Comparison of ENCODE assay signal across 23 cellular contexts in genomic region chr2:28902584-28902983, GRCh38. TPM values are rescaled to one million over a fixed set of nuclear protein-coding genes. Genes with fewer than 3 reads are reported as not detected.
A peak's percentile ranks its signal among the peaks of the same experiment; 100 is the strongest.
DNase-seq lines count a peak whose midpoint lies in the region; ATAC-seq, FAIRE-seq and TF ChIP-seq lines count a peak whose summit lies in the region.
"Had no signal": no experiment of that assay in that cellular context is flagged by ENCODE, and none has a peak within 500 bp of the region (broad histone marks: within the 10 kb centered on the region; RNA-seq: fewer than 3 reads in every experiment).

No MANE protein-coding gene starts in this region.

- no peak for DNase-seq in activated T-cell treated with anti-CD3 and anti-CD28 coated beads, Interleukin-2, amount 50 U/mL, for 24 hours
- DNase-seq in activated T-cell treated with anti-CD3 and anti-CD28 coated beads, Interleukin-2, amount 50 U/mL, for 4 hours = no peak
- DNase-seq in HCT116 (ENCODE audit: low read depth, low spot score) (no peak), K562 (ENCODE audit: extremely low read depth in 1 of 4, low spot score in 3 of 4) (no peak), trophoblast cell (no peak), NCI-H226 (no peak), NCI-H2107 treated with DMSO at 0.1 percent for 48 hours (lab: John Stamatoyannopoulos, UW; ENCODE audit: unreplicated experiment) (no peak), GM13976 (ENCODE audit: low spot score) (no peak)
- DNase-seq: DMS153, H9, Kasumi-1, NCI-H1092 treated with DMSO at 0.1 percent for 48 hours, NCI-H1436, NCI-H187, NCI-H2081 treated with DMSO at 0.1 percent for 48 hours, NCI-H2171 treated with DMSO at 0.1 percent for 48 hours, NCI-H526, RPMI8226, SHP77, T-cell had no signal

- H3K4me1 Mint-ChIP-seq in activated T-cell treated with anti-CD3 and anti-CD28 coated beads, Interleukin-2, amount 50 U/mL, for 24 hours (ENCODE audit: low read depth) = peaks cover 74% of the 10 kb centered on the region
- H3K4me1 Mint-ChIP-seq in activated T-cell treated with anti-CD3 and anti-CD28 coated beads, Interleukin-2, amount 50 U/mL, for 4 hours (ENCODE audit: low read depth) = peaks cover 51% of the 10 kb centered on the region

- TF ChIP-seq POLR2A in HCT116 (IDR thresholded peaks at IDR 0.05; ENCODE audit: borderline replicate concordance, extremely low read depth, insufficient read depth, insufficient read length) (no peak), K562 (conservative IDR thresholded peaks at IDR 0.05) (0 out of 2 replicates have a peak, but pooled peaks have one; percentile 24)

- ATAC-seq in activated T-cell treated with anti-CD3 and anti-CD28 coated beads, Interleukin-2, amount 50 U/mL, for 4 hours = no peak
- ATAC-seq in HCT116 (0 out of 2 replicates have a peak, but pooled peaks have one; percentile 22), K562 (no peak)
- ATAC-seq: T-cell had no signal

- no peak overlapping the region for H2BK5ac ChIP-seq in trophoblast cell (ENCODE audit: low read depth, low read length, poor library complexity)

- no TSS peak for BruUV-seq in HCT116 (replicated peaks; lab: Mats Ljungman, UMichigan)
- BruUV-seq in K562 (replicated peaks; lab: Mats Ljungman, UMichigan) = no TSS peak

- intact Hi-C loops in HCT116 (cut with micrococcal nuclease) (no loop called here), K562 (cut with micrococcal nuclease) (no loop called here)

- in situ Hi-C loops in K562 (cut with MboI) = no loop called here
- in situ Hi-C loops in GM13976 (cut with MboI; ENCODE audit: low sequenced_read_pairs, unreplicated experiment) = no loop called here

- no peak for TF ChIP-seq EP300 in K562 (IDR thresholded peaks at IDR 0.05; ENCODE audit: low read length)

- 97% methylated on average over 3 of the region's 3 CpGs for WGBS in K562 (ENCODE audit: insufficient coverage, low coverage, missing lambda C conversion rate)
- WGBS in trophoblast cell (ENCODE audit: extremely low coverage, insufficient coverage, insufficient read length) = no CpG with 5 or more reads among the region's 3 CpGs

- no peak overlapping the region for H4K91ac ChIP-seq in trophoblast cell (ENCODE audit: low read depth, low read length)

- H3K27ac ChIP-seq in HCT116 (ENCODE audit: low read depth, low read length) (no peak overlapping the region), K562 (ENCODE audit: extremely low read depth, low read depth, low read length) (no peak overlapping the region), trophoblast cell (ENCODE audit: low read depth, low read length) (no peak overlapping the region)
- H3K27ac ChIP-seq: C4-2B, GM23248 had no signal

- H3K9me3 ChIP-seq in HCT116 (ENCODE audit: control insufficient read depth in 1 of 2, insufficient read depth in 1 of 2, low read depth in 1 of 2, low read length in 2 of 2) = no peaks in the 10 kb centered on the region
- no peaks in the 10 kb centered on the region for H3K9me3 ChIP-seq in K562 (replicated peaks; ENCODE audit: control insufficient read depth, insufficient read depth, low read depth, low read length)
- H3K9me3 ChIP-seq in trophoblast cell (ENCODE audit: insufficient read depth, low read depth, low read length) = no peaks in the 10 kb centered on the region

- H3K9me1 ChIP-seq in K562 (ENCODE audit: control insufficient read depth, insufficient read depth, low read length) = no peaks in the 10 kb centered on the region

- H2BK12ac ChIP-seq in trophoblast cell (ENCODE audit: low read length) = no peak overlapping the region

- H3K4ac ChIP-seq in trophoblast cell (ENCODE audit: low read depth, low read length) = peak overlapping the region; percentile 0

- H3K23ac ChIP-seq in trophoblast cell (ENCODE audit: low read length) = peak overlapping the region; percentile 42

- no peaks in the 10 kb centered on the region for H3K27me3 Mint-ChIP-seq in activated T-cell treated with anti-CD3 and anti-CD28 coated beads, Interleukin-2, amount 50 U/mL, for 24 hours
- H3K27me3 Mint-ChIP-seq in activated T-cell treated with anti-CD3 and anti-CD28 coated beads, Interleukin-2, amount 50 U/mL, for 4 hours (ENCODE audit: low read depth) = no peaks in the 10 kb centered on the region
- H3K27me3 Mint-ChIP-seq: B cell, T-cell had no signal

- TF ChIP-seq RAD21 in HCT116 (IDR thresholded peaks at IDR 0.05; ENCODE audit: low read depth) = no peak
- no peak for TF ChIP-seq RAD21 in K562 (CRISPR knock-in tag; conservative IDR thresholded peaks at IDR 0.05 in 1 of 2, IDR thresholded peaks at IDR 0.05 in 1 of 2)

- H3K9me3 Mint-ChIP-seq in activated T-cell treated with anti-CD3 and anti-CD28 coated beads, Interleukin-2, amount 50 U/mL, for 24 hours = no peaks in the 10 kb centered on the region
- H3K9me3 Mint-ChIP-seq in activated T-cell treated with anti-CD3 and anti-CD28 coated beads, Interleukin-2, amount 50 U/mL, for 4 hours = no peaks in the 10 kb centered on the region
- H3K9me3 Mint-ChIP-seq: H9, T-cell had no signal

- RAD21 ChIA-PET in HCT116 (lab: Charles Lee; ENCODE audit: low non-redundant PET in 1 of 2, low total read pairs in 2 of 2, uncharacterized antibody in 2 of 2, unreplicated experiment in 2 of 2) = no interaction called here

- no peaks in the 10 kb centered on the region for H3K9me2 ChIP-seq in HCT116 (ENCODE audit: insufficient read depth)

- FAIRE-seq in K562 (lab: Jason Lieb, UNC) = no peak

- no peak overlapping the region for H2AFZ ChIP-seq in HCT116 (ENCODE audit: low read depth, low read length, poor library complexity, severe bottlenecking)
- no peak overlapping the region for H2AFZ ChIP-seq in K562 (ENCODE audit: low read depth, low read length)
- no peak overlapping the region for H2AFZ ChIP-seq in trophoblast cell (ENCODE audit: insufficient read depth, low read length, poor library complexity)
- H2AFZ ChIP-seq: GM23248 had no signal

- H3K4me3 Mint-ChIP-seq in activated T-cell treated with anti-CD3 and anti-CD28 coated beads, Interleukin-2, amount 50 U/mL, for 24 hours = no peak overlapping the region
- H3K4me3 Mint-ChIP-seq in activated T-cell treated with anti-CD3 and anti-CD28 coated beads, Interleukin-2, amount 50 U/mL, for 4 hours = no peak overlapping the region
- H3K4me3 Mint-ChIP-seq: B cell, H9, T-cell had no signal

- no peak overlapping the region for H3K4me3 ChIP-seq in HCT116 (replicated peaks in 1 of 2; ENCODE audit: low read depth in 1 of 2, low read length in 2 of 2)
- no peak overlapping the region for H3K4me3 ChIP-seq in K562
- H3K4me3 ChIP-seq in trophoblast cell (ENCODE audit: low read depth, low read length) = no peak overlapping the region
- H3K4me3 ChIP-seq: GM23248 had no signal

- no peak overlapping the region for H2BK120ac ChIP-seq in trophoblast cell (ENCODE audit: insufficient read depth, low read length, poor library complexity)

- H3K4me1 ChIP-seq in HCT116 (ENCODE audit: control insufficient read depth in 1 of 2, insufficient read depth in 2 of 2, low read length in 2 of 2) = peaks cover 0 to 6% of the 10 kb centered on the region in 2 experiments; a peak in 1 of 4 replicates
- peaks cover 0 to 16% of the 10 kb centered on the region in 2 experiments; a peak in 3 of 5 replicates for H3K4me1 ChIP-seq in K562 (replicated peaks in 1 of 2; ENCODE audit: control insufficient read depth in 2 of 2, insufficient read depth in 2 of 2, low read length in 2 of 2)
- H3K4me1 ChIP-seq in trophoblast cell (ENCODE audit: control insufficient read depth in 1 of 2, insufficient read depth in 2 of 2, low read length in 2 of 2) = no peaks in the 10 kb centered on the region

- POLR2A ChIA-PET in HCT116 (lab: Charles Lee) = no interaction called here
- POLR2A ChIA-PET in K562 (lab: Yijun Ruan, JAX) = interaction anchor here (4.0 kb wide), 1 partner anchor 7 kb away, joined by 30 read pairs; the partner anchor contains the start of gene WDR43

- no peak overlapping the region for H4K12ac ChIP-seq in trophoblast cell (ENCODE audit: low read depth, low read length)

- no peak overlapping the region for H2AK5ac ChIP-seq in trophoblast cell (ENCODE audit: low read length)

- H3K18ac ChIP-seq in trophoblast cell (ENCODE audit: low read length) = no peak overlapping the region

- H4K20me1 ChIP-seq in HCT116 (ENCODE audit: insufficient read depth) = peaks cover 85% of the 10 kb centered on the region; the same call in 1 of the 2 replicates
- H4K20me1 ChIP-seq in K562 (replicated peaks; ENCODE audit: control insufficient read depth, insufficient read depth, low read length) = peaks cover 29% of the 10 kb centered on the region

- H3K14ac ChIP-seq in trophoblast cell (ENCODE audit: low read length) = no peak overlapping the region

- peak overlapping the region; percentile 72 for H3K27ac Mint-ChIP-seq in activated T-cell treated with anti-CD3 and anti-CD28 coated beads, Interleukin-2, amount 50 U/mL, for 24 hours
- H3K27ac Mint-ChIP-seq: B cell, H9, T-cell had no signal

- H3K9ac ChIP-seq in HCT116 (ENCODE audit: low read length) (no peak overlapping the region), K562 (ENCODE audit: insufficient read depth in 1 of 2, low read depth in 2 of 2, low read length in 2 of 2) (no peak overlapping the region), trophoblast cell (ENCODE audit: low read length) (no peak overlapping the region)
- H3K9ac ChIP-seq: GM23248 had no signal

- H3K36me3 Mint-ChIP-seq in activated T-cell treated with anti-CD3 and anti-CD28 coated beads, Interleukin-2, amount 50 U/mL, for 24 hours (ENCODE audit: low read depth) = peaks cover 97% of the 10 kb centered on the region
- peaks cover 45% of the 10 kb centered on the region for H3K36me3 Mint-ChIP-seq in activated T-cell treated with anti-CD3 and anti-CD28 coated beads, Interleukin-2, amount 50 U/mL, for 4 hours (ENCODE audit: insufficient read depth)

- no peak for TF ChIP-seq CTCF in HCT116 (IDR thresholded peaks at IDR 0.05 in 2 of 3, conservative IDR thresholded peaks at IDR 0.05 in 1 of 3; ENCODE audit: borderline replicate concordance in 1 of 3, insufficient read depth in 1 of 3, low read depth in 2 of 3, low read length in 2 of 3)
- TF ChIP-seq CTCF in K562 (IDR thresholded peaks at IDR 0.05 in 2 of 3, conservative IDR thresholded peaks at IDR 0.05 in 1 of 3; ENCODE audit: insufficient read depth in 2 of 3, low read depth in 1 of 3, low read length in 3 of 3) = no peak
- TF ChIP-seq CTCF in GM13976 (IDR thresholded peaks at IDR 0.05; ENCODE audit: borderline replicate concordance, control extremely low read depth, extremely low read depth, insufficient read depth, missing control alignments) = no peak

- H3K79me2 ChIP-seq in HCT116 (ENCODE audit: insufficient read depth, low read length) (peaks cover 100% of the 10 kb centered on the region), K562 (ENCODE audit: control insufficient read depth, insufficient read depth, low read length) (peaks cover 100% of the 10 kb centered on the region), trophoblast cell (ENCODE audit: control insufficient read depth, insufficient read depth, low read length, poor library complexity) (peaks cover 4% of the 10 kb centered on the region)

- H3K36me3 ChIP-seq in HCT116 (ENCODE audit: control insufficient read depth in 1 of 2, insufficient read depth in 2 of 2, low read length in 2 of 2) (peaks cover 30 to 50% of the 10 kb centered on the region in 2 experiments), K562 (ENCODE audit: control insufficient read depth, insufficient read depth, low read length) (peaks cover 92% of the 10 kb centered on the region), trophoblast cell (ENCODE audit: control insufficient read depth in 1 of 2, insufficient read depth in 2 of 2, low read length in 2 of 2) (peaks cover 9 to 19% of the 10 kb centered on the region in 2 experiments)

- H3K4me2 ChIP-seq in HCT116 (ENCODE audit: low read length) (no peak overlapping the region), K562 (ENCODE audit: insufficient read depth, low read length) (no peak overlapping the region), trophoblast cell (ENCODE audit: low read length) (no peak overlapping the region)

- no peaks in the 10 kb centered on the region for H3K79me1 ChIP-seq in trophoblast cell (ENCODE audit: low read length)

- H3K27me3 ChIP-seq in HCT116 (ENCODE audit: insufficient read depth, low read length) = no peaks in the 10 kb centered on the region
- no peaks in the 10 kb centered on the region for H3K27me3 ChIP-seq in K562 (ENCODE audit: control insufficient read depth in 2 of 2, insufficient read depth in 2 of 2, low read length in 2 of 2)
- H3K27me3 ChIP-seq in trophoblast cell (ENCODE audit: insufficient read depth, low read length) = no peaks in the 10 kb centered on the region

- no peak overlapping the region for H4K8ac ChIP-seq in trophoblast cell (ENCODE audit: low read depth, low read length)

- CTCF ChIA-PET in HCT116 (lab: Charles Lee) = no interaction called here
- CTCF ChIA-PET in K562 (lab: Yijun Ruan, JAX; ENCODE audit: low intra/inter-chr PET ratio) = no interaction called here

RNA-seq across cellular contexts. Expression of gene WDR43, which starts 8.1 kb away (rescaled TPM):
- total RNA-seq in activated T-cell treated with anti-CD3 and anti-CD28 coated beads, Interleukin-2, amount 50 U/mL, for 4 hours = 100 to 1,000 TPM; 230 to 254 (median 250) TPM
- 119 TPM for total RNA-seq in HCT116 (2021; ENCODE audit: unreplicated experiment)
- polyA plus RNA-seq in HCT116 (2012) = 58.2 and 67.2 TPM in 2 replicates
- total RNA-seq in K562 (2011; cell fraction: chromatin; rRNA removed; ENCODE audit: low replicate concordance) = 135 and 262 TPM in 2 replicates
- total RNA-seq in K562 (2011; cell fraction: nucleolus; rRNA removed) = 43.0 and 47.1 TPM in 2 replicates
- 83.1 and 84.3 TPM in 2 replicates for total RNA-seq in K562 (2011; cell fraction: nucleoplasm; rRNA removed)
- total RNA-seq in K562 (2014; rRNA removed) = 105 and 106 TPM in 2 replicates
- 134 and 161 TPM in 2 replicates for total RNA-seq in K562 (2014; rRNA removed; fragmentation: Illumina TruSeq; extraction: Trizol)
- total RNA-seq in K562 (2015; rRNA removed; fragmentation: Illumina TruSeq; extraction: Trizol) = 144 and 149 TPM in 2 replicates
- 105 and 107 TPM in 2 replicates for total RNA-seq in K562 (2021)
- polyA plus RNA-seq in K562 (2011; rRNA removed) = 147 and 197 TPM in 2 replicates
- polyA plus RNA-seq in K562 (2011; cell fraction: cytosol; rRNA removed) = 38.2 and 53.2 TPM in 2 replicates
- 67.5 and 86.6 TPM in 2 replicates for polyA plus RNA-seq in K562 (2011; cell fraction: nucleus; rRNA removed)
- polyA plus RNA-seq in K562 (2012) = 31.9 and 60.1 TPM in 2 replicates
- 77.9 and 83.1 TPM in 2 replicates for polyA plus RNA-seq in K562 (2014; fragmentation: Illumina TruSeq; extraction: Trizol)
- polyA plus RNA-seq in K562 (2014; fragmentation: Nextera tagmentation; extraction: Ambion mirVana) = 10 to 100 TPM; 34.6 to 39.2 TPM
- polyA plus RNA-seq in K562 (2014; rRNA removed) = 53.6 and 58.3 TPM in 2 replicates
- 600 and 656 TPM in 2 replicates for polyA minus RNA-seq in K562 (2011; rRNA and poly(A)+ RNA removed)
- polyA minus RNA-seq in K562 (2011; cell fraction: cytosol; rRNA and poly(A)+ RNA removed) = 95.2 and 128 TPM in 2 replicates
- 61.4 and 133 TPM in 2 replicates for polyA minus RNA-seq in K562 (2011; cell fraction: nucleus; rRNA and poly(A)+ RNA removed)
- polyA plus RNA-seq in trophoblast cell (2013) = 40.2 and 42.5 TPM in 2 replicates

RNA-seq across cellular contexts. Expression of gene TRMT61B, which starts 32.5 kb away (rescaled TPM):
- total RNA-seq in activated T-cell treated with anti-CD3 and anti-CD28 coated beads, Interleukin-2, amount 50 U/mL, for 4 hours = 10 to 100 TPM; 18.4 to 21.2 (median 21.0) TPM
- total RNA-seq in HCT116 (2021; ENCODE audit: unreplicated experiment) (12.8 TPM), K562 (2014; rRNA removed) (13.7 and 19.2 TPM in 2 replicates), K562 (2014; rRNA removed; fragmentation: Illumina TruSeq; extraction: Trizol) (27.1 and 28.9 TPM in 2 replicates), K562 (2015; rRNA removed; fragmentation: Illumina TruSeq; extraction: Trizol) (22.3 and 22.9 TPM in 2 replicates), K562 (2021) (17.4 and 20.0 TPM in 2 replicates)
- 6.1 and 8.8 TPM in 2 replicates for polyA plus RNA-seq in HCT116 (2012)
- total RNA-seq in K562 (2011; cell fraction: chromatin; rRNA removed; ENCODE audit: low replicate concordance) = 18.5 and 29.3 TPM in 2 replicates
- total RNA-seq in K562 (2011; cell fraction: nucleolus; rRNA removed) = 13.6 and 14.7 TPM in 2 replicates
- total RNA-seq in K562 (2011; cell fraction: nucleoplasm; rRNA removed) = 16.7 and 19.5 TPM in 2 replicates
- polyA plus RNA-seq in K562 (2011; rRNA removed) (22.8 and 28.3 TPM in 2 replicates), K562 (2014; fragmentation: Illumina TruSeq; extraction: Trizol) (18.8 and 19.5 TPM in 2 replicates), K562 (2014; fragmentation: Nextera tagmentation; extraction: Ambion mirVana) (10 to 100 TPM; 16.7 to 26.8 TPM), K562 (2014; rRNA removed) (13.2 and 21.4 TPM in 2 replicates)
- 6.7 and 8.6 TPM in 2 replicates for polyA plus RNA-seq in K562 (2011; cell fraction: cytosol; rRNA removed)
- polyA plus RNA-seq in K562 (2011; cell fraction: nucleus; rRNA removed) = 10.1 and 13.5 TPM in 2 replicates
- polyA plus RNA-seq in K562 (2012) = 16.7 and 18.3 TPM in 2 replicates
- polyA minus RNA-seq in K562 (2011; rRNA and poly(A)+ RNA removed) = 11.7 and 13.1 TPM in 2 replicates
- 5.9 and 7.9 TPM in 2 replicates for polyA minus RNA-seq in K562 (2011; cell fraction: cytosol; rRNA and poly(A)+ RNA removed)
- 10.2 and 13.2 TPM in 2 replicates for polyA minus RNA-seq in K562 (2011; cell fraction: nucleus; rRNA and poly(A)+ RNA removed)
- polyA plus RNA-seq in trophoblast cell (2013) = 11.9 and 12.6 TPM in 2 replicates
